Comparison of ENCODE assay signal across 8 cellular contexts in the genomic region with DNA sequence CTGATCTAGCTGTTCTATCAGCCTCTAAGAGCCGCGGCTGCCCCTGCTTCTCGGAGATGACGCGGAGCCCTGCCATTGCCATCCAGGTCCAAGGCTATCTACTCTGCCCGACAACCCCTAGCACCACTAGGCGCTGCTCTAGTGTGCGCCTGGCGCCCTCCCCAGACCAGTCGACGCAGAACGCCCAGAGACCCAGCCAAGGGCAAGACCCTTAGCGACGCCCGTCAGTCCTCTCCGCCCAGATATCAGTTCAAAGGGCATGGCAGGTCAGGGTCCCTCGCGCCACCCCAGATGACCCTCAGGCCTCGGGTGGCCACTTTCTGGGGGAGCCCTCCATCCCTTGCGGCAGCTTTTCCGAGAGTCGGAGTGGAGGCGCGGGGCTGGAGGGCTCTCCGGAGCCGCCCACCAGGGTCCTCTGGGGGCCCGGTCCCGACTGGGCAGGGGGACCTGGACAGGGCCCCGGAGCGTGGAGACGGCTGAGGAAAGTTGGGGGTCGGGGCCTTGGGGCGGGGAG. TPM values are rescaled to one million over a fixed set of nuclear protein-coding genes. Genes with fewer than 3 reads are reported as not detected.
DNase-seq lines count a peak whose midpoint lies in the region; TF ChIP-seq lines count a peak whose summit lies in the region.

No MANE protein-coding gene starts in this region.

- TF ChIP-seq CTCF in neural progenitor cell (IDR thresholded peaks at IDR 0.05): peak; percentile 71

- no peaks in the 10 kb centered on the region for H3F3A ChIP-seq in neural progenitor cell (ENCODE audit: low read depth)

- peak overlapping the region; percentile 88 for H3K4me3 Mint-ChIP-seq in neural progenitor cell
- peak overlapping the region in 2 of 8 donors; percentile 24 to 46 for H3K4me3 Mint-ChIP-seq in CD4-positive, alpha-beta memory T cell

- H3K4me2 ChIP-seq in neural progenitor cell: peak overlapping the region; percentile 85

- DNase-seq in DMS153 (lab: John Stamatoyannopoulos, UW) (peak; percentile 82), RPMI8226 (peak; percentile 9), glomerular visceral epithelial cell (ENCODE audit: extremely low spot score) (peak; percentile 58), neural progenitor cell (ENCODE audit: low spot score) (peak; percentile 85), OCI-M1 (lab: John Stamatoyannopoulos, UW) (no peak), HT-29 (ENCODE audit: low spot score) (no peak)
- DNase-seq in CD4-positive, alpha-beta memory T cell: no peak

- H3K27ac ChIP-seq in HUES64 (ENCODE audit: low read depth, low read length) (no peak overlapping the region), neural progenitor cell (no peak overlapping the region)
- H3K27ac ChIP-seq in CD4-positive, alpha-beta memory T cell (ENCODE audit: low read depth, low read length): no peak overlapping the region

- no peaks in the 10 kb centered on the region for H3K9me3 ChIP-seq in HUES64 (ENCODE audit: insufficient read depth, low read depth, low read length)
- H3K9me3 ChIP-seq in neural progenitor cell (ENCODE audit: low read depth): no peaks in the 10 kb centered on the region
- no peaks in the 10 kb centered on the region for H3K9me3 ChIP-seq in CD4-positive, alpha-beta memory T cell (ENCODE audit: control insufficient read depth in 1 of 2, low read length in 2 of 2)

- 2% methylated on average over 33 of the region's 33 CpGs for WGBS in HUES64

- H3K9ac ChIP-seq in HUES64 (ENCODE audit: low read depth, low read length) (no peak overlapping the region), neural progenitor cell (no peak overlapping the region)

- no peaks in the 10 kb centered on the region for H3K9me3 Mint-ChIP-seq in neural progenitor cell
- H3K9me3 Mint-ChIP-seq in CD4-positive, alpha-beta memory T cell: peaks cover 0 to 10% (median 3%) of the 10 kb centered on the region in 8 donors

- POLR2A ChIA-PET in CD4-positive, alpha-beta memory T cell (lab: Charles Lee; ENCODE audit: partially characterized antibody): no interaction called here

- peaks cover 25% of the 10 kb centered on the region for H4K20me1 ChIP-seq in neural progenitor cell (ENCODE audit: low read depth)

- no peaks in the 10 kb centered on the region for H3K36me3 Mint-ChIP-seq in neural progenitor cell
- H3K36me3 Mint-ChIP-seq in CD4-positive, alpha-beta memory T cell: no peaks in the 10 kb centered on the region

- no peaks in the 10 kb centered on the region for H3K79me2 ChIP-seq in neural progenitor cell (ENCODE audit: low read depth)

- H2AFZ ChIP-seq in neural progenitor cell (replicated peaks): peak overlapping the region; percentile 89

- CTCF ChIA-PET in CD4-positive, alpha-beta memory T cell (lab: Charles Lee; ENCODE audit: partially characterized antibody): no interaction called here

- intact Hi-C loops in CD4-positive, alpha-beta memory T cell (cut with micrococcal nuclease): no loop called here

- no peak overlapping the region for H3K27ac Mint-ChIP-seq in neural progenitor cell
- H3K27ac Mint-ChIP-seq in CD4-positive, alpha-beta memory T cell: no peak overlapping the region

- H3K4me3 ChIP-seq in HUES64 (ENCODE audit: low read length) (peak overlapping the region; percentile 64), neural progenitor cell (peak overlapping the region; percentile 92)
- no peak overlapping the region for H3K4me3 ChIP-seq in CD4-positive, alpha-beta memory T cell (ENCODE audit: low read length in 2 of 2)

- peaks cover 13% of the 10 kb centered on the region for H3K4me1 Mint-ChIP-seq in neural progenitor cell
- H3K4me1 Mint-ChIP-seq in CD4-positive, alpha-beta memory T cell: peaks cover 0 to 7% (median under 1%) of the 10 kb centered on the region in 4 donors

- H3K4me1 ChIP-seq in HUES64 (ENCODE audit: insufficient read depth, low read length) (no peaks in the 10 kb centered on the region), neural progenitor cell (peaks cover 7% of the 10 kb centered on the region)
- no peaks in the 10 kb centered on the region for H3K4me1 ChIP-seq in CD4-positive, alpha-beta memory T cell (ENCODE audit: insufficient read depth, low read length)

- H3K27me3 ChIP-seq in HUES64 (ENCODE audit: insufficient read depth, low read length) (peaks cover 39% of the 10 kb centered on the region), neural progenitor cell (peaks cover 58% of the 10 kb centered on the region)
- H3K27me3 ChIP-seq in CD4-positive, alpha-beta memory T cell (ENCODE audit: insufficient read depth, low read length): peaks cover 6% of the 10 kb centered on the region

- peaks cover 25% of the 10 kb centered on the region for H3K27me3 Mint-ChIP-seq in neural progenitor cell (ENCODE audit: insufficient read depth, low read depth)
- H3K27me3 Mint-ChIP-seq in CD4-positive, alpha-beta memory T cell: peaks cover 30 to 35% of the 10 kb centered on the region in 2 donors

- H3K36me3 ChIP-seq in HUES64 (ENCODE audit: insufficient read depth, low read length): no peaks in the 10 kb centered on the region
- no peaks in the 10 kb centered on the region for H3K36me3 ChIP-seq in neural progenitor cell
- no peaks in the 10 kb centered on the region for H3K36me3 ChIP-seq in CD4-positive, alpha-beta memory T cell (ENCODE audit: insufficient read depth, low read length)

RNA-seq across cellular contexts. Expression of a gene that starts 0.4 kb away (rescaled TPM):
- 0.90 TPM for polyA plus RNA-seq in HUES64 (2013, experiment 1 of 2)
- 0.63 TPM for polyA plus RNA-seq in HUES64 (2013, experiment 2 of 2)
- 0.15 and 0.22 TPM in 2 replicates for total RNA-seq in neural progenitor cell (ENCODE audit: low replicate concordance)
- total RNA-seq in CD4-positive, alpha-beta memory T cell: not detected
- polyA plus RNA-seq in CD4-positive, alpha-beta memory T cell: not detected
- not detected in 2 replicates for total RNA-seq in HT-29 (2014; rRNA removed; shearing (Covaris generic))

Comparison
In these comparisons a context has a peak if more than half of its experiments do, and no peak if none do; other contexts are left out.
1. DNase-seq: peak in DMS153 (single experiment), RPMI8226 (single experiment), glomerular visceral epithelial cell (single experiment) and neural progenitor cell (single experiment); none in CD4-positive, alpha-beta memory T cell (0 of 5), OCI-M1 (single experiment) and HT-29 (single experiment).
2. H3K4me3 ChIP-seq: peak in HUES64 (single experiment) and neural progenitor cell (single experiment); none in CD4-positive, alpha-beta memory T cell (0 of 2).